Comparison of ENCODE assay signal across 13 cellular contexts in genomic region chr5:177608243-177609075, GRCh38. TPM values are rescaled to one million over a fixed set of nuclear protein-coding genes. Genes with fewer than 3 reads are reported as not detected.
DNase-seq lines count a peak whose midpoint lies in the region; ATAC-seq lines count a peak whose summit lies in the region.
"Had no signal": no experiment of that assay in that cellular context is flagged by ENCODE, and none has a peak within 500 bp of the region (broad histone marks: within the 10 kb centered on the region; RNA-seq: fewer than 3 reads in every experiment).

No MANE protein-coding gene starts in this region.

- no peaks in the 10 kb centered on the region for H3K27me3 ChIP-seq in HUES64 (ENCODE audit: insufficient read depth, low read length)

- no peaks in the 10 kb centered on the region for H3K9me3 Mint-ChIP-seq in activated naive CD8-positive, alpha-beta T cell treated with anti-CD3 and anti-CD28 coated beads, Interleukin-2, amount 10 ng/mL, durations not matched to agents 7 days and 5 days
- H3K9me3 Mint-ChIP-seq in activated naive CD8-positive, alpha-beta T cell treated with anti-CD3 and anti-CD28 coated beads, Interleukin-2, amount 50 U/mL, for 24 hours = no peaks in the 10 kb centered on the region
- no peaks in the 10 kb centered on the region for H3K9me3 Mint-ChIP-seq in stimulated activated naive B cell treated with anti-CD40 and anti-IgM and Interleukin-4, amounts not matched to agents 10 μg/mL and 1 μg/mL and 100 μg/mL, for 72 hours
- no peaks in the 10 kb centered on the region for H3K9me3 Mint-ChIP-seq in activated CD4-positive, alpha-beta memory T cell treated with anti-CD3 and anti-CD28 coated beads for 36 hours

- H3K27ac Mint-ChIP-seq in activated naive CD8-positive, alpha-beta T cell treated with anti-CD3 and anti-CD28 coated beads, Interleukin-2, amount 10 ng/mL, durations not matched to agents 7 days and 5 days = peak overlapping the region; percentile 16
- H3K27ac Mint-ChIP-seq in activated naive CD8-positive, alpha-beta T cell treated with anti-CD3 and anti-CD28 coated beads, Interleukin-2, amount 50 U/mL, for 24 hours = no peak overlapping the region
- H3K27ac Mint-ChIP-seq in stimulated activated naive B cell treated with anti-CD40 and anti-IgM and Interleukin-4, amounts not matched to agents 10 μg/mL and 1 μg/mL and 100 μg/mL, for 72 hours = peak overlapping the region; percentile 37
- H3K27ac Mint-ChIP-seq in activated CD4-positive, alpha-beta memory T cell treated with anti-CD3 and anti-CD28 coated beads for 36 hours = no peak overlapping the region

- no peak for ATAC-seq in activated naive CD8-positive, alpha-beta T cell treated with anti-CD3 and anti-CD28 coated beads, Interleukin-2, amount 10 ng/mL, durations not matched to agents 7 days and 5 days (ENCODE audit: low read depth)
- ATAC-seq in activated naive CD8-positive, alpha-beta T cell treated with anti-CD3 and anti-CD28 coated beads, Interleukin-2, amount 50 U/mL, for 24 hours = no peak
- ATAC-seq in stimulated activated naive B cell treated with anti-CD40 and anti-IgM and Interleukin-4, amounts not matched to agents 10 μg/mL and 1 μg/mL and 100 μg/mL, for 72 hours (replicated peaks) = no peak

- H3K36me3 Mint-ChIP-seq in activated naive CD8-positive, alpha-beta T cell treated with anti-CD3 and anti-CD28 coated beads, Interleukin-2, amount 10 ng/mL, durations not matched to agents 7 days and 5 days = peaks cover 2% of the 10 kb centered on the region
- H3K36me3 Mint-ChIP-seq in activated naive CD8-positive, alpha-beta T cell treated with anti-CD3 and anti-CD28 coated beads, Interleukin-2, amount 50 U/mL, for 24 hours (ENCODE audit: low read depth) = no peaks in the 10 kb centered on the region
- peaks cover 14 to 48% of the 10 kb centered on the region in 2 donors for H3K36me3 Mint-ChIP-seq in stimulated activated naive B cell treated with anti-CD40 and anti-IgM and Interleukin-4, amounts not matched to agents 10 μg/mL and 1 μg/mL and 100 μg/mL, for 72 hours
- no peaks in the 10 kb centered on the region for H3K36me3 Mint-ChIP-seq in activated CD4-positive, alpha-beta memory T cell treated with anti-CD3 and anti-CD28 coated beads for 36 hours

- peaks cover 19% of the 10 kb centered on the region for H3K36me3 ChIP-seq in HUES64 (ENCODE audit: insufficient read depth, low read length)

- H3K4me1 Mint-ChIP-seq in activated naive CD8-positive, alpha-beta T cell treated with anti-CD3 and anti-CD28 coated beads, Interleukin-2, amount 10 ng/mL, durations not matched to agents 7 days and 5 days = peaks cover 5% of the 10 kb centered on the region
- peaks cover 2% of the 10 kb centered on the region for H3K4me1 Mint-ChIP-seq in activated naive CD8-positive, alpha-beta T cell treated with anti-CD3 and anti-CD28 coated beads, Interleukin-2, amount 50 U/mL, for 24 hours
- peaks cover 25 to 33% of the 10 kb centered on the region in 2 donors for H3K4me1 Mint-ChIP-seq in stimulated activated naive B cell treated with anti-CD40 and anti-IgM and Interleukin-4, amounts not matched to agents 10 μg/mL and 1 μg/mL and 100 μg/mL, for 72 hours
- H3K4me1 Mint-ChIP-seq in activated CD4-positive, alpha-beta memory T cell treated with anti-CD3 and anti-CD28 coated beads for 36 hours (ENCODE audit: low read depth) = peaks cover 5% of the 10 kb centered on the region

- intact Hi-C loops in activated CD4-positive, alpha-beta memory T cell treated with anti-CD3 and anti-CD28 coated beads for 36 hours (cut with micrococcal nuclease) = no loop called here

- peak overlapping the region; percentile 91; the same call in 1 of the 2 replicates for H3K27ac ChIP-seq in HUES64 (ENCODE audit: low read depth, low read length)

- CTCF ChIA-PET in activated CD4-positive, alpha-beta memory T cell treated with anti-CD3 and anti-CD28 coated beads for 36 hours (lab: Charles Lee) = interaction anchor here (1.0 to 1.4 kb wide), 3 partner anchors 10 to 453 kb away, joined by 3 to 6 read pairs (median 3); no protein-coding TSS in a partner anchor

- H3K4me3 Mint-ChIP-seq in activated naive CD8-positive, alpha-beta T cell treated with anti-CD3 and anti-CD28 coated beads, Interleukin-2, amount 10 ng/mL, durations not matched to agents 7 days and 5 days = no peak overlapping the region
- no peak overlapping the region for H3K4me3 Mint-ChIP-seq in activated naive CD8-positive, alpha-beta T cell treated with anti-CD3 and anti-CD28 coated beads, Interleukin-2, amount 50 U/mL, for 24 hours
- no peak overlapping the region for H3K4me3 Mint-ChIP-seq in stimulated activated naive B cell treated with anti-CD40 and anti-IgM and Interleukin-4, amounts not matched to agents 10 μg/mL and 1 μg/mL and 100 μg/mL, for 72 hours
- H3K4me3 Mint-ChIP-seq in activated CD4-positive, alpha-beta memory T cell treated with anti-CD3 and anti-CD28 coated beads for 36 hours = no peak overlapping the region

- no peak overlapping the region; the same call in 1 of the 2 replicates for H3K9ac ChIP-seq in HUES64 (ENCODE audit: low read depth, low read length)

- H3K9me3 ChIP-seq in HUES64 (ENCODE audit: insufficient read depth, low read depth, low read length) = no peaks in the 10 kb centered on the region
- H3K9me3 ChIP-seq: Caco-2 had no signal

- POLR2A ChIA-PET in activated naive CD8-positive, alpha-beta T cell treated with anti-CD3 and anti-CD28 coated beads, Interleukin-2, amount 10 ng/mL, durations not matched to agents 7 days and 5 days (lab: Charles Lee) = no interaction called here
- POLR2A ChIA-PET in activated CD4-positive, alpha-beta memory T cell treated with anti-CD3 and anti-CD28 coated beads for 36 hours (lab: Charles Lee) = interaction anchor here (1.5 kb wide), 1 partner anchor 9 kb away, joined by 4 read pairs; the partner anchor contains the start of gene B4GALT7

- H3K27me3 Mint-ChIP-seq in activated naive CD8-positive, alpha-beta T cell treated with anti-CD3 and anti-CD28 coated beads, Interleukin-2, amount 10 ng/mL, durations not matched to agents 7 days and 5 days = no peaks in the 10 kb centered on the region
- no peaks in the 10 kb centered on the region for H3K27me3 Mint-ChIP-seq in activated naive CD8-positive, alpha-beta T cell treated with anti-CD3 and anti-CD28 coated beads, Interleukin-2, amount 50 U/mL, for 24 hours
- H3K27me3 Mint-ChIP-seq in stimulated activated naive B cell treated with anti-CD40 and anti-IgM and Interleukin-4, amounts not matched to agents 10 μg/mL and 1 μg/mL and 100 μg/mL, for 72 hours = no peaks in the 10 kb centered on the region
- no peaks in the 10 kb centered on the region for H3K27me3 Mint-ChIP-seq in activated CD4-positive, alpha-beta memory T cell treated with anti-CD3 and anti-CD28 coated beads for 36 hours

- no peak overlapping the region for H3K4me3 ChIP-seq in HUES64 (ENCODE audit: low read length)

- H3K4me1 ChIP-seq in HUES64 (ENCODE audit: insufficient read depth, low read length) = peaks cover 4% of the 10 kb centered on the region
- H3K4me1 ChIP-seq: Caco-2 had no signal

- DNase-seq in activated naive CD8-positive, alpha-beta T cell treated with anti-CD3 and anti-CD28 coated beads, Interleukin-2, amount 10 ng/mL, durations not matched to agents 7 days and 5 days = no peak
- no peak for DNase-seq in activated naive CD8-positive, alpha-beta T cell treated with anti-CD3 and anti-CD28 coated beads, Interleukin-2, amount 50 U/mL, for 24 hours
- DNase-seq in mesenteric fat pad (ENCODE audit: low spot score) = peak; percentile 89
- no peak for DNase-seq in stimulated activated naive B cell treated with anti-CD40 and anti-IgM and Interleukin-4, amounts not matched to agents 10 μg/mL and 1 μg/mL and 100 μg/mL, for 72 hours
- no peak for DNase-seq in activated CD4-positive, alpha-beta memory T cell treated with anti-CD3 and anti-CD28 coated beads for 36 hours
- no peak for DNase-seq in superior temporal gyrus (ENCODE audit: extremely low spot score)
- DNase-seq: Caco-2; EL; NCI-H1930; NCI-H2171; NCI-H446 treated with DMSO at 0.1 percent for 48 hours; NK-92 treated with Interleukin-12 subunit alpha and Interleukin-12 subunit beta, amount 100 ng/mL, for 24 hours had no signal

- 90% methylated on average over 37 of the region's 37 CpGs for WGBS in HUES64

RNA-seq across cellular contexts. Expression of gene B4GALT7, which starts 8.5 kb away (rescaled TPM):
- total RNA-seq in activated naive CD8-positive, alpha-beta T cell treated with anti-CD3 and anti-CD28 coated beads, Interleukin-2, amount 10 ng/mL, durations not matched to agents 7 days and 5 days = 10 to 100 TPM; 26.2 to 28.5 TPM
- polyA plus RNA-seq in HUES64 (2013, experiment 1 of 2) = 15.5 TPM
- polyA plus RNA-seq in HUES64 (2013, experiment 2 of 2) = 18.1 TPM
- total RNA-seq in mesenteric fat pad = 28.8 TPM
- 10 to 100 TPM; 15.4 to 16.2 TPM for total RNA-seq in activated CD4-positive, alpha-beta memory T cell treated with anti-CD3 and anti-CD28 coated beads for 36 hours

RNA-seq across cellular contexts. Expression of gene TMED9, which starts 16.5 kb away (rescaled TPM):
- total RNA-seq in activated naive CD8-positive, alpha-beta T cell treated with anti-CD3 and anti-CD28 coated beads, Interleukin-2, amount 10 ng/mL, durations not matched to agents 7 days and 5 days = 10 to 100 TPM; 81.0 to 83.2 TPM
- 121 TPM for polyA plus RNA-seq in HUES64 (2013, experiment 1 of 2)
- 120 TPM for polyA plus RNA-seq in HUES64 (2013, experiment 2 of 2)
- 168 TPM for total RNA-seq in mesenteric fat pad
- total RNA-seq in activated CD4-positive, alpha-beta memory T cell treated with anti-CD3 and anti-CD28 coated beads for 36 hours = 100 to 1,000 TPM; 135 to 144 TPM

RNA-seq across cellular contexts. Expression of gene FAM193B, which starts 54.1 kb away (rescaled TPM):
- total RNA-seq in activated naive CD8-positive, alpha-beta T cell treated with anti-CD3 and anti-CD28 coated beads, Interleukin-2, amount 10 ng/mL, durations not matched to agents 7 days and 5 days = 100 to 1,000 TPM; 142 to 153 TPM
- 46.4 TPM for polyA plus RNA-seq in HUES64 (2013, experiment 1 of 2)
- 37.8 TPM for polyA plus RNA-seq in HUES64 (2013, experiment 2 of 2)
- 63.1 TPM for total RNA-seq in mesenteric fat pad
- total RNA-seq in activated CD4-positive, alpha-beta memory T cell treated with anti-CD3 and anti-CD28 coated beads for 36 hours = 10 to 100 TPM; 70.7 to 75.4 TPM

Comparison
In these comparisons a context has a peak if more than half of its experiments do, and no peak if none do; other contexts are left out.
1. H3K27ac Mint-ChIP-seq: peak in activated naive CD8-positive, alpha-beta T cell treated with anti-CD3 and anti-CD28 coated beads, Interleukin-2, amount 10 ng/mL, durations not matched to agents 7 days and 5 days (single experiment) and stimulated activated naive B cell treated with anti-CD40 and anti-IgM and Interleukin-4, amounts not matched to agents 10 μg/mL and 1 μg/mL and 100 μg/mL, for 72 hours (single experiment); none in activated naive CD8-positive, alpha-beta T cell treated with anti-CD3 and anti-CD28 coated beads, Interleukin-2, amount 50 U/mL, for 24 hours (single experiment) and activated CD4-positive, alpha-beta memory T cell treated with anti-CD3 and anti-CD28 coated beads for 36 hours (single experiment).